ENCODE assay signal across 8 cellular contexts in genomic region chr16:74296120-74296464, GRCh38. TPM values are rescaled to one million over a fixed set of nuclear protein-coding genes. Genes with fewer than 3 reads are reported as not detected.
DNase-seq lines count a peak whose midpoint lies in the region; ATAC-seq and TF ChIP-seq lines count a peak whose summit lies in the region.

No MANE protein-coding gene starts in this region.

- no peak overlapping the region for H3K18ac ChIP-seq in trophoblast cell (ENCODE audit: low read length)

- H2BK12ac ChIP-seq in trophoblast cell (ENCODE audit: low read length), result no peak overlapping the region

- H4K12ac ChIP-seq in trophoblast cell (ENCODE audit: low read depth, low read length), result no peak overlapping the region

- peak overlapping the region; percentile 98 for H3K4me2 ChIP-seq in trophoblast cell (ENCODE audit: low read length)

- TF ChIP-seq POLR2A in esophagus squamous epithelium (IDR thresholded peaks at IDR 0.05), result no peak

- no peak overlapping the region for H3K14ac ChIP-seq in trophoblast cell (ENCODE audit: low read length)

- peaks cover 8% of the 10 kb centered on the region for H3K79me1 ChIP-seq in trophoblast cell (ENCODE audit: low read length)

- DNase-seq in SIG-M5 treated with dmso at 0.1 percent for 504 hours (lab: John Stamatoyannopoulos, UW; ENCODE audit: unreplicated experiment) (peak; percentile 76), SIG-M5 (lab: John Stamatoyannopoulos, UW) (no peak), SJSA1 (ENCODE audit: low read depth in 1 of 2, low spot score in 2 of 2) (no peak), esophagus squamous epithelium (lab: John Stamatoyannopoulos, UW) (no peak), trophoblast cell (no peak), NK-92 (lab: John Stamatoyannopoulos, UW; ENCODE audit: unreplicated experiment) (no peak), dedifferentiated amniotic fluid mesenchymal stem cell (ENCODE audit: extremely low spot score) (no peak)

- peaks cover 40% of the 10 kb centered on the region for H3K36me3 ChIP-seq in SJSA1
- H3K36me3 ChIP-seq in esophagus squamous epithelium, result peaks cover 6 to 28% (median 11%) of the 10 kb centered on the region in 3 donors
- peaks cover 3 to 9% of the 10 kb centered on the region in 2 experiments for H3K36me3 ChIP-seq in trophoblast cell (ENCODE audit: control insufficient read depth in 1 of 2, insufficient read depth in 2 of 2, low read length in 2 of 2)

- peaks cover 12% of the 10 kb centered on the region for H3K4me1 ChIP-seq in SJSA1 (replicated peaks)
- peaks cover 7 to 57% (median 23%) of the 10 kb centered on the region in 3 donors for H3K4me1 ChIP-seq in esophagus squamous epithelium
- peaks cover 5 to 7% of the 10 kb centered on the region in 2 experiments for H3K4me1 ChIP-seq in trophoblast cell (ENCODE audit: control insufficient read depth in 1 of 2, insufficient read depth in 2 of 2, low read length in 2 of 2)

- H3K23ac ChIP-seq in trophoblast cell (ENCODE audit: low read length), result no peak overlapping the region

- H2BK5ac ChIP-seq in trophoblast cell (ENCODE audit: low read depth, low read length, poor library complexity), result no peak overlapping the region

- peak overlapping the region; percentile 94 for H4K8ac ChIP-seq in trophoblast cell (ENCODE audit: low read depth, low read length)

- H3K9ac ChIP-seq in trophoblast cell (ENCODE audit: low read length), result no peak overlapping the region

- no peak overlapping the region for H3K4ac ChIP-seq in trophoblast cell (ENCODE audit: low read depth, low read length)

- H3K27me3 ChIP-seq in SJSA1 (replicated peaks), result no peaks in the 10 kb centered on the region
- H3K27me3 ChIP-seq in esophagus squamous epithelium, result no peaks in the 10 kb centered on the region
- H3K27me3 ChIP-seq in trophoblast cell (ENCODE audit: insufficient read depth, low read length), result no peaks in the 10 kb centered on the region

- 0 to 1% methylated on average over 10 of the region's 10 CpGs for WGBS in esophagus squamous epithelium, 2 donors
- WGBS in trophoblast cell (ENCODE audit: extremely low coverage, insufficient coverage, insufficient read length), result no CpG with 5 or more reads among the region's 10 CpGs

- ATAC-seq in HG02885 (IDR thresholded peaks at IDR 0.05; ENCODE audit: poor library complexity, unreplicated experiment), result peak; percentile 19

- H3K9me3 ChIP-seq in SJSA1 (replicated peaks), result no peaks in the 10 kb centered on the region
- peaks cover 0 to 8% (median 0%) of the 10 kb centered on the region in 3 donors for H3K9me3 ChIP-seq in esophagus squamous epithelium
- H3K9me3 ChIP-seq in trophoblast cell (ENCODE audit: insufficient read depth, low read depth, low read length), result no peaks in the 10 kb centered on the region

- H3K4me3 ChIP-seq in SJSA1 (peak overlapping the region; percentile 85), esophagus squamous epithelium (peak overlapping the region; percentile 55 to 97 (median 86)), trophoblast cell (ENCODE audit: low read depth, low read length) (no peak overlapping the region)

- peak overlapping the region; percentile 55 for H4K91ac ChIP-seq in trophoblast cell (ENCODE audit: low read depth, low read length)

- H2AFZ ChIP-seq in trophoblast cell (ENCODE audit: insufficient read depth, low read length, poor library complexity), result no peak overlapping the region

- no peak overlapping the region for H2AK5ac ChIP-seq in trophoblast cell (ENCODE audit: low read length)

- TF ChIP-seq CTCF in esophagus squamous epithelium (IDR thresholded peaks at IDR 0.05), result peak in 1 of 6 experiments; percentile 16

- no peak overlapping the region for H2BK120ac ChIP-seq in trophoblast cell (ENCODE audit: insufficient read depth, low read length, poor library complexity)

- intact Hi-C loops in esophagus squamous epithelium (cut with DNase I), result no loop called here

- H3K79me2 ChIP-seq in trophoblast cell (ENCODE audit: control insufficient read depth, insufficient read depth, low read length, poor library complexity), result peaks cover 11% of the 10 kb centered on the region

- peak overlapping the region; percentile 93 for H3K27ac ChIP-seq in SJSA1
- H3K27ac ChIP-seq in esophagus squamous epithelium, result peak overlapping the region; percentile 88 to 99 (median 96)
- no peak overlapping the region for H3K27ac ChIP-seq in trophoblast cell (ENCODE audit: low read depth, low read length)

RNA-seq across cellular contexts. Expression of gene PSMD7, which starts 0.5 kb away (rescaled TPM):
- 112 and 139 TPM in 2 replicates for total RNA-seq in SJSA1 (2014; rRNA removed; shearing (Covaris generic))
- total RNA-seq in esophagus squamous epithelium, result 100 to 1,000 TPM in 1 of 4 donors, 10 to 100 TPM in 3; 65.5 to 112 (median 84.2) TPM
- 117 and 120 TPM in 2 replicates for polyA plus RNA-seq in trophoblast cell (2013)
